In the genomic region with DNA sequence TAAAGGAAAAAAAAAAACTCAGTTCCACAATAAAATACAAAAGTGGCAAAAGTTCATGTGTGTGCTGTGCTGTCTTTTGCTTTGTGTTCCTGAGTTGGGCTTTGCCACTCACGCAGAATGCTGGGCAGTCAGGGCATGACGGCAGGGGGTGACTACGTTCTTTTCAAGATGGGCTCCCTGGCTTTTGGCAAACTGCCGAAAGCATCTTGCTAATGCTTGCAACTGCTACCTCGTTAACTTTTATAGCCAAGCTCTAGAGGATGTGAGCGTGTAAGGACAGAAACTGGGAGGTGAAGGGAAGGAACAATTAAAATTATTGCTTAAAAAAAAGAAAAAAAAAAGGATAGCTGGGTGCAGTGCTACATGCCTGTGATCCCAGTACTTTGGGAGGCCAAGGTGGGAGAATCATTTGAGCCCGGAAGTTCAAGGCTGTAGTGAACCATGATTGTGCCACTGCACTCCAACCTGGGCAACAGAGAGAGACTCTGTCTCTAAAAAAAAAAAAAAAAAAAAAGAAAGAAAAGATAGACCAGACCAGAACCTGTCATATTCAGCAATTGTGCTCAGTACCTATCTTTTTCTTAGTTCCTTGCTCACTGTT, we compare ENCODE assay signal across 1 cellular context.
TF ChIP-seq lines count a peak whose summit lies in the region.

No MANE protein-coding gene starts in this region.

TF ChIP-seq in SK-N-SH, 30 proteins besides CTCF, POLR2A, EP300 and RAD21 (continued from another document):
- TF ChIP-seq, protein P1, sequence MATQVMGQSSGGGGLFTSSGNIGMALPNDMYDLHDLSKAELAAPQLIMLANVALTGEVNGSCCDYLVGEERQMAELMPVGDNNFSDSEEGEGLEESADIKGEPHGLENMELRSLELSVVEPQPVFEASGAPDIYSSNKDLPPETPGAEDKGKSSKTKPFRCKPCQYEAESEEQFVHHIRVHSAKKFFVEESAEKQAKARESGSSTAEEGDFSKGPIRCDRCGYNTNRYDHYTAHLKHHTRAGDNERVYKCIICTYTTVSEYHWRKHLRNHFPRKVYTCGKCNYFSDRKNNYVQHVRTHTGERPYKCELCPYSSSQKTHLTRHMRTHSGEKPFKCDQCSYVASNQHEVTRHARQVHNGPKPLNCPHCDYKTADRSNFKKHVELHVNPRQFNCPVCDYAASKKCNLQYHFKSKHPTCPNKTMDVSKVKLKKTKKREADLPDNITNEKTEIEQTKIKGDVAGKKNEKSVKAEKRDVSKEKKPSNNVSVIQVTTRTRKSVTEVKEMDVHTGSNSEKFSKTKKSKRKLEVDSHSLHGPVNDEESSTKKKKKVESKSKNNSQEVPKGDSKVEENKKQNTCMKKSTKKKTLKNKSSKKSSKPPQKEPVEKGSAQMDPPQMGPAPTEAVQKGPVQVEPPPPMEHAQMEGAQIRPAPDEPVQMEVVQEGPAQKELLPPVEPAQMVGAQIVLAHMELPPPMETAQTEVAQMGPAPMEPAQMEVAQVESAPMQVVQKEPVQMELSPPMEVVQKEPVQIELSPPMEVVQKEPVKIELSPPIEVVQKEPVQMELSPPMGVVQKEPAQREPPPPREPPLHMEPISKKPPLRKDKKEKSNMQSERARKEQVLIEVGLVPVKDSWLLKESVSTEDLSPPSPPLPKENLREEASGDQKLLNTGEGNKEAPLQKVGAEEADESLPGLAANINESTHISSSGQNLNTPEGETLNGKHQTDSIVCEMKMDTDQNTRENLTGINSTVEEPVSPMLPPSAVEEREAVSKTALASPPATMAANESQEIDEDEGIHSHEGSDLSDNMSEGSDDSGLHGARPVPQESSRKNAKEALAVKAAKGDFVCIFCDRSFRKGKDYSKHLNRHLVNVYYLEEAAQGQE (IDR thresholded peaks at IDR 0.05; ENCODE audit: low read depth, low read length): no peak
- TF ChIP-seq MXI1 (IDR thresholded peaks at IDR 0.05; ENCODE audit: low read depth, low read length) (no peak), JUND (IDR thresholded peaks at IDR 0.05) (no peak), FOXJ3 (CRISPR knock-in tag; IDR thresholded peaks at IDR 0.05) (no peak)
TF ChIP-seq in SK-N-SH: peak in this region for 0.
